19 cellular contexts compared by ENCODE assay signal in genomic region chr16:2278956-2279800, GRCh38. TPM values are rescaled to one million over a fixed set of nuclear protein-coding genes. Genes with fewer than 3 reads are reported as not detected.
DNase-seq lines count a peak whose midpoint lies in the region; TF ChIP-seq lines count a peak whose summit lies in the region.
"Had no signal": no experiment of that assay in that cellular context is flagged by ENCODE, and none has a peak within 500 bp of the region (broad histone marks: within the 10 kb centered on the region; RNA-seq: fewer than 3 reads in every experiment).

No MANE protein-coding gene starts in this region.

- H3K36me3 ChIP-seq in WERI-Rb-1 (peaks cover 40% of the 10 kb centered on the region), endodermal cell (ENCODE audit: control insufficient read depth, insufficient read depth, low read length) (no peaks in the 10 kb centered on the region), uterus (no peaks in the 10 kb centered on the region)

- no peak for TF ChIP-seq CTCF in WERI-Rb-1 (IDR thresholded peaks at IDR 0.05; ENCODE audit: low read depth, low read length)
- TF ChIP-seq CTCF in endodermal cell (conservative IDR thresholded peaks at IDR 0.05) = no peak
- no peak for TF ChIP-seq CTCF in type B pancreatic cell (conservative IDR thresholded peaks at IDR 0.05)
- TF ChIP-seq CTCF in uterus (IDR thresholded peaks at IDR 0.05) = no peak

- no peak overlapping the region for H3K9ac ChIP-seq in endodermal cell (ENCODE audit: extremely low read depth, low read length, poor library complexity, severe bottlenecking)

- no peaks in the 10 kb centered on the region for H3K4me1 Mint-ChIP-seq in endodermal cell
- H3K4me1 Mint-ChIP-seq in type B pancreatic cell (ENCODE audit: unreplicated experiment) = no peaks in the 10 kb centered on the region
- H3K4me1 Mint-ChIP-seq in activated T-helper 2 cell treated with anti-CD3 and anti-CD28 coated beads, Interferon-gamma antibody, Interleukin-2, Interleukin-4, amounts not matched to agents 10 μg/mL and 5 μg/mL and 100 μg/mL, durations not matched to agents 14 hours and 24 hours and 36 hours (ENCODE audit: low read depth) = no peaks in the 10 kb centered on the region
- H3K4me1 Mint-ChIP-seq: IgD-negative memory B cell had no signal

- intact Hi-C loops in posterior cingulate gyrus (cut with DNase I) = no loop called here
- intact Hi-C loops in uterus (cut with DNase I; ENCODE audit: low total_unique reads) = no loop called here
- intact Hi-C loops in activated T-helper 2 cell treated with anti-CD3 and anti-CD28 coated beads, Interferon-gamma antibody, Interleukin-2, Interleukin-4, amounts not matched to agents 10 μg/mL and 5 μg/mL and 100 μg/mL, durations not matched to agents 14 hours and 24 hours and 36 hours (cut with micrococcal nuclease) = no loop called here

- H3K27me3 ChIP-seq in WERI-Rb-1 (ENCODE audit: insufficient read depth, low read depth, severe bottlenecking) (no peaks in the 10 kb centered on the region), endodermal cell (ENCODE audit: control insufficient read depth, insufficient read depth, low read length, poor library complexity, severe bottlenecking) (no peaks in the 10 kb centered on the region), uterus (no peaks in the 10 kb centered on the region)

- DNase-seq in NCI-H82 treated with DMSO at 0.1 percent for 48 hours (lab: John Stamatoyannopoulos, UW; ENCODE audit: unreplicated experiment) (peak; percentile 6), NCI-H82 (lab: John Stamatoyannopoulos, UW) (no peak), WERI-Rb-1 (peak; percentile 69), endodermal cell (peak; percentile 36), posterior cingulate gyrus (peak in 6 of 10 donors; percentile 42 to 92 (median 60)), type B pancreatic cell (ENCODE audit: extremely low spot score, unreplicated experiment) (no peak), uterus (no peak)
- no peak for DNase-seq in activated T-helper 2 cell treated with anti-CD3 and anti-CD28 coated beads, Interferon-gamma antibody, Interleukin-2, Interleukin-4, amounts not matched to agents 10 μg/mL and 5 μg/mL and 100 μg/mL, durations not matched to agents 14 hours and 24 hours and 36 hours (ENCODE audit: low spot score)
- DNase-seq: AML-193; C1 segment of cervical spinal cord; Calu3; CD8-positive, alpha-beta T cell; DMS79; MV-4-11; NCI-H1694; NCI-H2081 treated with DMSO at 0.1 percent for 48 hours; NCI-H446 treated with DMSO at 0.1 percent for 48 hours; NK-92 treated with Interleukin-12 subunit alpha and Interleukin-12 subunit beta, amount 100 ng/mL, for 24 hours had no signal

- H3K9me3 Mint-ChIP-seq in endodermal cell (no peaks in the 10 kb centered on the region), type B pancreatic cell (no peaks in the 10 kb centered on the region)
- no peaks in the 10 kb centered on the region for H3K9me3 Mint-ChIP-seq in activated T-helper 2 cell treated with anti-CD3 and anti-CD28 coated beads, Interferon-gamma antibody, Interleukin-2, Interleukin-4, amounts not matched to agents 10 μg/mL and 5 μg/mL and 100 μg/mL, durations not matched to agents 14 hours and 24 hours and 36 hours
- H3K9me3 Mint-ChIP-seq: CD8-positive, alpha-beta T cell; IgD-negative memory B cell had no signal

- WGBS in endodermal cell (ENCODE audit: insufficient coverage in 1 of 2, insufficient read length in 1 of 2), 2 experiments = 89 to 91% methylated on average over 20 to 26 of the region's 26 CpGs

- no peaks in the 10 kb centered on the region for H3K4me1 ChIP-seq in endodermal cell (ENCODE audit: control insufficient read depth, insufficient read depth, low read length)
- H3K4me1 ChIP-seq in uterus = no peaks in the 10 kb centered on the region

- no peak overlapping the region for H3K4me3 ChIP-seq in WERI-Rb-1 (ENCODE audit: low read depth, low read length)
- H3K4me3 ChIP-seq in endodermal cell (ENCODE audit: low read length) = no peak overlapping the region
- no peak overlapping the region for H3K4me3 ChIP-seq in uterus

- H3K27ac Mint-ChIP-seq in endodermal cell = no peak overlapping the region
- H3K27ac Mint-ChIP-seq in type B pancreatic cell = no peak overlapping the region
- H3K27ac Mint-ChIP-seq in activated T-helper 2 cell treated with anti-CD3 and anti-CD28 coated beads, Interferon-gamma antibody, Interleukin-2, Interleukin-4, amounts not matched to agents 10 μg/mL and 5 μg/mL and 100 μg/mL, durations not matched to agents 14 hours and 24 hours and 36 hours = no peak overlapping the region
- H3K27ac Mint-ChIP-seq: CD8-positive, alpha-beta T cell; IgD-negative memory B cell had no signal

- H3K36me3 Mint-ChIP-seq in endodermal cell (ENCODE audit: low read depth) (no peaks in the 10 kb centered on the region), type B pancreatic cell (no peaks in the 10 kb centered on the region)
- no peaks in the 10 kb centered on the region for H3K36me3 Mint-ChIP-seq in activated T-helper 2 cell treated with anti-CD3 and anti-CD28 coated beads, Interferon-gamma antibody, Interleukin-2, Interleukin-4, amounts not matched to agents 10 μg/mL and 5 μg/mL and 100 μg/mL, durations not matched to agents 14 hours and 24 hours and 36 hours (ENCODE audit: low read depth)

- peaks cover 2% of the 10 kb centered on the region for H3K27me3 Mint-ChIP-seq in endodermal cell (ENCODE audit: insufficient read depth)
- peaks cover 3% of the 10 kb centered on the region for H3K27me3 Mint-ChIP-seq in type B pancreatic cell
- no peaks in the 10 kb centered on the region for H3K27me3 Mint-ChIP-seq in activated T-helper 2 cell treated with anti-CD3 and anti-CD28 coated beads, Interferon-gamma antibody, Interleukin-2, Interleukin-4, amounts not matched to agents 10 μg/mL and 5 μg/mL and 100 μg/mL, durations not matched to agents 14 hours and 24 hours and 36 hours (ENCODE audit: low read depth)
- H3K27me3 Mint-ChIP-seq: IgD-negative memory B cell had no signal

- H3K9me3 ChIP-seq in WERI-Rb-1 (ENCODE audit: severe bottlenecking) (no peaks in the 10 kb centered on the region), endodermal cell (ENCODE audit: control insufficient read depth, low read length) (no peaks in the 10 kb centered on the region), uterus (no peaks in the 10 kb centered on the region)

- no peak for TF ChIP-seq POLR2A in uterus (IDR thresholded peaks at IDR 0.05)

- H3K27ac ChIP-seq in WERI-Rb-1 = peak overlapping the region; percentile 87
- H3K27ac ChIP-seq in endodermal cell (ENCODE audit: low read depth, low read length) = no peak overlapping the region
- H3K27ac ChIP-seq in uterus = no peak overlapping the region

- no peak overlapping the region for H3K4me3 Mint-ChIP-seq in endodermal cell
- H3K4me3 Mint-ChIP-seq in type B pancreatic cell = no peak overlapping the region
- H3K4me3 Mint-ChIP-seq in activated T-helper 2 cell treated with anti-CD3 and anti-CD28 coated beads, Interferon-gamma antibody, Interleukin-2, Interleukin-4, amounts not matched to agents 10 μg/mL and 5 μg/mL and 100 μg/mL, durations not matched to agents 14 hours and 24 hours and 36 hours (ENCODE audit: low read depth) = no peak overlapping the region
- H3K4me3 Mint-ChIP-seq: CD8-positive, alpha-beta T cell; IgD-negative memory B cell had no signal

RNA-seq across cellular contexts. Expression of gene RNPS1, which starts 11.3 kb away (rescaled TPM):
- total RNA-seq in endodermal cell (100 to 1,000 TPM; 273 to 289 TPM), type B pancreatic cell (ENCODE audit: low replicate concordance) (180 and 241 TPM in 2 replicates), uterus (100 to 1,000 TPM in 1 of 4 donors, 10 to 100 TPM in 3; 36.1 to 175 (median 85.5) TPM)
- polyA plus RNA-seq in endodermal cell (2013, experiment 1 of 2) = 236 TPM
- polyA plus RNA-seq in endodermal cell (2013, experiment 2 of 2) = 216 TPM
- total RNA-seq in activated T-helper 2 cell treated with anti-CD3 and anti-CD28 coated beads, Interferon-gamma antibody, Interleukin-2, Interleukin-4, amounts not matched to agents 10 μg/mL and 5 μg/mL and 100 μg/mL, durations not matched to agents 14 hours and 24 hours and 36 hours = 369 TPM in 2 replicates

RNA-seq across cellular contexts. Expression of gene ECI1, which starts 27.8 kb away (rescaled TPM):
- total RNA-seq in endodermal cell (10 to 100 TPM; 75.8 to 94.7 TPM), type B pancreatic cell (ENCODE audit: low replicate concordance) (72.7 and 89.7 TPM in 2 replicates), uterus (10 to 100 TPM in 3 of 4 donors, 1 to 10 TPM in 1; 4.9 to 89.1 (median 40.1) TPM)
- polyA plus RNA-seq in endodermal cell (2013, experiment 1 of 2) = 81.0 TPM
- polyA plus RNA-seq in endodermal cell (2013, experiment 2 of 2) = 77.4 TPM
- 40.4 and 45.1 TPM in 2 replicates for total RNA-seq in activated T-helper 2 cell treated with anti-CD3 and anti-CD28 coated beads, Interferon-gamma antibody, Interleukin-2, Interleukin-4, amounts not matched to agents 10 μg/mL and 5 μg/mL and 100 μg/mL, durations not matched to agents 14 hours and 24 hours and 36 hours

RNA-seq across cellular contexts. Expression of gene DNASE1L2, which starts 42.9 kb away (rescaled TPM):
- total RNA-seq in endodermal cell = 1 to 10 TPM in 1 of 2 donors, under 1 TPM in 1; 0.35 to 1.3 TPM
- polyA plus RNA-seq in endodermal cell (2013, experiment 1 of 2) = 0.53 TPM
- polyA plus RNA-seq in endodermal cell (2013, experiment 2 of 2) = 0.83 TPM
- 0.57 and 2.6 TPM in 2 replicates for total RNA-seq in type B pancreatic cell (ENCODE audit: low replicate concordance)
- total RNA-seq in uterus = 1 to 10 TPM in 1 of 4 donors, under 1 TPM in 1, not detected in 2; 0.97 to 1.2 TPM
- total RNA-seq in activated T-helper 2 cell treated with anti-CD3 and anti-CD28 coated beads, Interferon-gamma antibody, Interleukin-2, Interleukin-4, amounts not matched to agents 10 μg/mL and 5 μg/mL and 100 μg/mL, durations not matched to agents 14 hours and 24 hours and 36 hours = 1.7 and 2.2 TPM in 2 replicates
- polyA plus RNA-seq: IgD-negative memory B cell had no signal

RNA-seq across cellular contexts. Expression of gene E4F1, which starts 55.8 kb away (rescaled TPM):
- total RNA-seq in endodermal cell (10 to 100 TPM; 24.5 to 29.6 TPM), type B pancreatic cell (ENCODE audit: low replicate concordance) (24.9 and 30.4 TPM in 2 replicates), uterus (10 to 100 TPM in 3 of 4 donors, 1 to 10 TPM in 1; 8.2 to 41.8 (median 29.9) TPM)
- 25.0 TPM for polyA plus RNA-seq in endodermal cell (2013, experiment 1 of 2)
- 18.9 TPM for polyA plus RNA-seq in endodermal cell (2013, experiment 2 of 2)
- 29.3 and 30.0 TPM in 2 replicates for total RNA-seq in activated T-helper 2 cell treated with anti-CD3 and anti-CD28 coated beads, Interferon-gamma antibody, Interleukin-2, Interleukin-4, amounts not matched to agents 10 μg/mL and 5 μg/mL and 100 μg/mL, durations not matched to agents 14 hours and 24 hours and 36 hours

Comparison
In these comparisons a context has a peak if more than half of its experiments do, and no peak if none do; other contexts are left out.
1. DNase-seq: peak in NCI-H82 treated with DMSO at 0.1 percent for 48 hours (single experiment), WERI-Rb-1 (single experiment), endodermal cell (single experiment) and posterior cingulate gyrus (6 of 10); none in NCI-H82 (single experiment), type B pancreatic cell (single experiment), uterus (0 of 2) and activated T-helper 2 cell treated with anti-CD3 and anti-CD28 coated beads, Interferon-gamma antibody, Interleukin-2, Interleukin-4, amounts not matched to agents 10 μg/mL and 5 μg/mL and 100 μg/mL, durations not matched to agents 14 hours and 24 hours and 36 hours (single experiment).